ENCODE assay signal across 9 cellular contexts in genomic region chr2:165224941-165225340, GRCh38. TPM values are rescaled to one million over a fixed set of nuclear protein-coding genes. Genes with fewer than 3 reads are reported as not detected.
"Had no signal": no experiment of that assay in that cellular context is flagged by ENCODE, and none has a peak within 500 bp of the region (broad histone marks: within the 10 kb centered on the region; RNA-seq: fewer than 3 reads in every experiment).

No MANE protein-coding gene starts in this region.

- H3K4me2 ChIP-seq: GM23338 had no signal

- H3K9me3 ChIP-seq: HAP-1 had no signal

- DNase-seq: GM23248, GOT3, H7, H9, HCEC 1CT, HFFc6 had no signal

- H3K36me3 ChIP-seq: HAP-1 had no signal

- H3K4me1 ChIP-seq: HAP-1 had no signal

- H2AFZ ChIP-seq: GM23248 had no signal

- ATAC-seq: GM23338, HCT116 had no signal

- H3K9ac ChIP-seq: GM23248 had no signal

- H3K27ac ChIP-seq: GM23248 had no signal

- H3K4me3 ChIP-seq: GM23248, GM23338, HAP-1 had no signal

RNA-seq across cellular contexts. Expression of gene SCN3A, which starts 21.1 kb away (rescaled TPM):
- polyA plus RNA-seq: GM23248, GM23338 had no signal
